In the genomic region with DNA sequence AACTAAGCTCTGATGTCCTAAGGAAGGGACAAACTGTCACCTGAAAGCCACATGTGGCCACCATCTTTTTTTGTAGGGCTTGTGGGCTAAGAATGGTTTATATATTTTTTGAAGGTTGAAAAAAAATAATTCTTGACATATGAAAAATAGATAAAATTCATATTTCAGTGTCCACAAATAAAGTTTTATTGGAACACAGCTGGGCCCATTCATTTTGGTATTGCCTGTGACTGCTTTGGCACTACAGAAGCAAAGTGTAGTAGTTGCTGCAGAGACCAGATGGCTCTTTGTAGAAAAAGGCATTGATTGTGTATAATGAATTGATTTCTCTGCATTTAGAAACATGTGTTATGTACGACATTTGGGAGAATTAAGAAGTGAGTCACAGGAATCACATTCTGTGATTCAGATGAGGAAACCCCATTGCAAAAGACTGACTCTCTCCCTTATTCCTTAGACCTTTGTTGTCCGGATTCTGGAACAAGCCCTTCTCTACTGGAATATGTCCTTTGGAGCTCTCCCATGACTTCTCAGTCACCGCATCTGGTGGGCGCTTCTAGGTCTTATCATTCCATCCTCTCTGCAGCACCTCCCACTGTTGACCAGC, we compare ENCODE assay signal across 15 cellular contexts.
DNase-seq lines count a peak whose midpoint lies in the region; ATAC-seq and TF ChIP-seq lines count a peak whose summit lies in the region.
"Had no signal": no experiment of that assay in that cellular context is flagged by ENCODE, and none has a peak within 500 bp of the region (broad histone marks: within the 10 kb centered on the region; RNA-seq: fewer than 3 reads in every experiment).

No MANE protein-coding gene starts in this region.

- H3K4me1 ChIP-seq in Karpas-422 (ENCODE audit: low read length) (no peaks in the 10 kb centered on the region), mammary epithelial cell (ENCODE audit: insufficient read depth, low read length) (no peaks in the 10 kb centered on the region), foreskin keratinocyte (peaks cover 3% of the 10 kb centered on the region)
- H3K4me1 ChIP-seq: A549, BE2C had no signal

- H3K9ac ChIP-seq in Karpas-422 (ENCODE audit: low read length): no peak overlapping the region
- no peak overlapping the region for H3K9ac ChIP-seq in mammary epithelial cell (ENCODE audit: insufficient read depth, low read length)

- dilution Hi-C loops in mammary epithelial cell (cut with HindIII; ENCODE audit: low sequenced_read_pairs): loop anchor here (5.0 kb wide), 1 partner anchor 33 kb away; no protein-coding TSS in a partner anchor

- 79% methylated on average over 4 of the region's 4 CpGs for WGBS in mammary epithelial cell (ENCODE audit: low coverage, missing lambda C conversion rate)

- intact Hi-C loops in mammary epithelial cell (cut with micrococcal nuclease): no loop called here

- H3K9me3 ChIP-seq in Karpas-422 (ENCODE audit: low read length): no peaks in the 10 kb centered on the region
- no peaks in the 10 kb centered on the region for H3K9me3 ChIP-seq in mammary epithelial cell (replicated peaks; ENCODE audit: insufficient read depth, low read length)
- H3K9me3 ChIP-seq: A549, BE2C had no signal

- H3K36me3 ChIP-seq in Karpas-422 (ENCODE audit: insufficient read depth, low read length) (no peaks in the 10 kb centered on the region), mammary epithelial cell (ENCODE audit: insufficient read depth, low read length) (no peaks in the 10 kb centered on the region)
- H3K36me3 ChIP-seq: BE2C had no signal

- TF ChIP-seq CTCF in mammary epithelial cell (conservative IDR thresholded peaks at IDR 0.05 in 1 of 2, IDR thresholded peaks at IDR 0.05 in 1 of 2; ENCODE audit: extremely low read depth in 1 of 2, insufficient read depth in 1 of 2, low read depth in 1 of 2, low read length in 2 of 2): no peak
- TF ChIP-seq CTCF in foreskin keratinocyte (conservative IDR thresholded peaks at IDR 0.05): no peak

- no peaks in the 10 kb centered on the region for H3K27me3 ChIP-seq in Karpas-422 (ENCODE audit: low read length)
- H3K27me3 ChIP-seq in mammary epithelial cell (ENCODE audit: insufficient read depth, low read length): no peaks in the 10 kb centered on the region
- no peaks in the 10 kb centered on the region for H3K27me3 ChIP-seq in foreskin keratinocyte
- H3K27me3 ChIP-seq: BE2C had no signal

- H3K4me3 ChIP-seq in Karpas-422 (ENCODE audit: low read length) (no peak overlapping the region), mammary epithelial cell (replicated peaks in 1 of 3; ENCODE audit: insufficient read depth in 1 of 3, low read depth in 2 of 3, low read length in 3 of 3) (no peak overlapping the region)
- H3K4me3 ChIP-seq: A549 had no signal

- no TSS peak for BruUV-seq in mammary epithelial cell (replicated peaks; lab: Mats Ljungman, UMichigan)

- CTCF ChIA-PET in mammary epithelial cell (lab: Charles Lee; ENCODE audit: low non-redundant PET): no interaction called here

- H3K4me2 ChIP-seq in Karpas-422 (ENCODE audit: low read depth, low read length, poor library complexity, severe bottlenecking) (no peak overlapping the region), mammary epithelial cell (ENCODE audit: insufficient read depth, low read depth, low read length) (no peak overlapping the region)
- H3K4me2 ChIP-seq: A549 had no signal

- no peak overlapping the region for H2AFZ ChIP-seq in Karpas-422 (ENCODE audit: low read length)
- no peak overlapping the region for H2AFZ ChIP-seq in mammary epithelial cell (ENCODE audit: low read depth, low read length)

- H4K20me1 ChIP-seq in Karpas-422 (ENCODE audit: insufficient read depth, low read depth, low read length): no peaks in the 10 kb centered on the region
- no peaks in the 10 kb centered on the region for H4K20me1 ChIP-seq in mammary epithelial cell (ENCODE audit: insufficient read depth, low read length)

- in situ Hi-C loops in mammary epithelial cell (cut with MboI; ENCODE audit: low sequenced_read_pairs in 2 of 2): no loop called here

- H3K27ac ChIP-seq in Karpas-422 (ENCODE audit: low read length): no peak overlapping the region
- no peak overlapping the region for H3K27ac ChIP-seq in mammary epithelial cell (ENCODE audit: insufficient read depth, low read depth, low read length)
- no peak overlapping the region for H3K27ac ChIP-seq in foreskin keratinocyte
- H3K27ac ChIP-seq: A549, C4-2B, HL-60 had no signal

- no peaks in the 10 kb centered on the region for H3K79me2 ChIP-seq in Karpas-422 (ENCODE audit: low read length)
- H3K79me2 ChIP-seq in mammary epithelial cell (ENCODE audit: insufficient read depth, low read length): no peaks in the 10 kb centered on the region

- ATAC-seq in foreskin keratinocyte (peak; percentile 24), GM18870 (IDR thresholded peaks at IDR 0.05; ENCODE audit: unreplicated experiment) (no peak), GM19467 (IDR thresholded peaks at IDR 0.05; ENCODE audit: unreplicated experiment) (no peak), GM19397 (IDR thresholded peaks at IDR 0.05; ENCODE audit: unreplicated experiment) (no peak)
- ATAC-seq: A549, HCT116 had no signal

- H3K9me2 ChIP-seq in Karpas-422 (replicated peaks; ENCODE audit: insufficient read depth, low read length): no peaks in the 10 kb centered on the region

- DNase-seq in Karpas-422 (peak; percentile 19), mammary epithelial cell (peak; percentile 25), foreskin keratinocyte (peak in 1 of 2 donors; percentile 52)
- no peak for DNase-seq in stimulated activated CD4-positive, alpha-beta T cell treated with anti-CD3 and anti-CD28 coated beads, Interleukin-15, amount 100 ng/mL, for 24 hours
- DNase-seq: BE2C; CD4-positive, alpha-beta memory T cell; DMS53; KBM-7 had no signal
